1 cellular context compared by ENCODE assay signal in genomic region chr17:47850373-47850691, GRCh38.
TF ChIP-seq lines count a peak whose summit lies in the region.

No MANE protein-coding gene starts in this region.

TF ChIP-seq in K562, 482 proteins besides CTCF, POLR2A, EP300 and RAD21:
- no peak for TF ChIP-seq POLR2AphosphoS5 (IDR thresholded peaks at IDR 0.05; ENCODE audit: control insufficient read depth, insufficient read depth, low read depth, low read length)
- TF ChIP-seq ZNF551 (CRISPR knock-in tag; IDR thresholded peaks at IDR 0.05) = no peak
- no peak for TF ChIP-seq MAX (CRISPR knock-in tag; IDR thresholded peaks at IDR 0.05)
- TF ChIP-seq FOXO4 (CRISPR knock-in tag; IDR thresholded peaks at IDR 0.05) = no peak
- TF ChIP-seq DDX20 (tag; IDR thresholded peaks at IDR 0.05; ENCODE audit: low read depth) = no peak
